In the genomic region with DNA sequence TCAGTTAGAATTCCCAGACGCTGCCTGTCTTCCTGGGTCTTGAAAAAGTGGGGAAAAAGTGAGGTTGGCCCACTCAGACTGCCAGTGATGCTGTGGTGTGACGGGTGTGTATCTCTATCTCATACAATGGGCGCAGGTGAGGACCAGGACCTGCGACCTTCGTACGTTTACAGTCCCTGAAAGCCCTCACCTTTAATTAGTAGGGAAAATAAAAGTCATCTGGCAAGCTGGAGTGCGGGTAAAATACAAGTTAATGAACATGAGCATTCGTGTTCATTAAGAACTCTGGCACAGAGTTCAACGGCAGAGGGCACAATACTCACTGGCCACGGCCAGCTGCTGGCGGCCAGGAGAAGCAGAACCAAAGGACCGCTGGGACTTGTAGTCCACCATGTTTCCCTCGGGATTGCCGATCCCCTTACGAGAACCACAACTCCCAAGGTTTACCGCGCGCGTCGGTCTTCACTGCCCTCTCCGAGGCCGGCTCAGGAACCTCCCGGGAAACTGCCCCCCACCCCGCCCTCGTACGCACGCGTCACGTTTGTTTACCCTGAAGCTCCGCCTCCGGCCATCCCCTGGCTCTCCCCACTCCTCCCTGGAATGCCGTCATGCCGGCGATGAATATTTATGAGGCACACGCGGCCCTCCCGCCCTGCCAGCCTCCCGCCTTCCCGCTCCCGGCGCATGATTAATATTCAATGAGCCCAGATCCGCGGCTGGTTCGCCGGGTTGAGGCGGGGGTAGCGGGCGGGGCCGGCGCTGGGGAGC, we compare ENCODE assay signal across 1 cellular context.
TF ChIP-seq lines count a peak whose summit lies in the region.

No MANE protein-coding gene starts in this region.

TF ChIP-seq in HEK293, 187 proteins besides CTCF, POLR2A, EP300 and RAD21 (continued from another document):
- TF ChIP-seq, protein P1, sequence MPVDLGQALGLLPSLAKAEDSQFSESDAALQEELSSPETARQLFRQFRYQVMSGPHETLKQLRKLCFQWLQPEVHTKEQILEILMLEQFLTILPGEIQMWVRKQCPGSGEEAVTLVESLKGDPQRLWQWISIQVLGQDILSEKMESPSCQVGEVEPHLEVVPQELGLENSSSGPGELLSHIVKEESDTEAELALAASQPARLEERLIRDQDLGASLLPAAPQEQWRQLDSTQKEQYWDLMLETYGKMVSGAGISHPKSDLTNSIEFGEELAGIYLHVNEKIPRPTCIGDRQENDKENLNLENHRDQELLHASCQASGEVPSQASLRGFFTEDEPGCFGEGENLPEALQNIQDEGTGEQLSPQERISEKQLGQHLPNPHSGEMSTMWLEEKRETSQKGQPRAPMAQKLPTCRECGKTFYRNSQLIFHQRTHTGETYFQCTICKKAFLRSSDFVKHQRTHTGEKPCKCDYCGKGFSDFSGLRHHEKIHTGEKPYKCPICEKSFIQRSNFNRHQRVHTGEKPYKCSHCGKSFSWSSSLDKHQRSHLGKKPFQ (tag by site-specific recombination; IDR thresholded peaks at IDR 0.05) = no peak
- TF ChIP-seq ZNF626 (tag by site-specific recombination; IDR thresholded peaks at IDR 0.05) (no peak), SP2 (tag by site-specific recombination; IDR thresholded peaks at IDR 0.05) (peak; percentile 82)
- TF ChIP-seq, protein P2, sequence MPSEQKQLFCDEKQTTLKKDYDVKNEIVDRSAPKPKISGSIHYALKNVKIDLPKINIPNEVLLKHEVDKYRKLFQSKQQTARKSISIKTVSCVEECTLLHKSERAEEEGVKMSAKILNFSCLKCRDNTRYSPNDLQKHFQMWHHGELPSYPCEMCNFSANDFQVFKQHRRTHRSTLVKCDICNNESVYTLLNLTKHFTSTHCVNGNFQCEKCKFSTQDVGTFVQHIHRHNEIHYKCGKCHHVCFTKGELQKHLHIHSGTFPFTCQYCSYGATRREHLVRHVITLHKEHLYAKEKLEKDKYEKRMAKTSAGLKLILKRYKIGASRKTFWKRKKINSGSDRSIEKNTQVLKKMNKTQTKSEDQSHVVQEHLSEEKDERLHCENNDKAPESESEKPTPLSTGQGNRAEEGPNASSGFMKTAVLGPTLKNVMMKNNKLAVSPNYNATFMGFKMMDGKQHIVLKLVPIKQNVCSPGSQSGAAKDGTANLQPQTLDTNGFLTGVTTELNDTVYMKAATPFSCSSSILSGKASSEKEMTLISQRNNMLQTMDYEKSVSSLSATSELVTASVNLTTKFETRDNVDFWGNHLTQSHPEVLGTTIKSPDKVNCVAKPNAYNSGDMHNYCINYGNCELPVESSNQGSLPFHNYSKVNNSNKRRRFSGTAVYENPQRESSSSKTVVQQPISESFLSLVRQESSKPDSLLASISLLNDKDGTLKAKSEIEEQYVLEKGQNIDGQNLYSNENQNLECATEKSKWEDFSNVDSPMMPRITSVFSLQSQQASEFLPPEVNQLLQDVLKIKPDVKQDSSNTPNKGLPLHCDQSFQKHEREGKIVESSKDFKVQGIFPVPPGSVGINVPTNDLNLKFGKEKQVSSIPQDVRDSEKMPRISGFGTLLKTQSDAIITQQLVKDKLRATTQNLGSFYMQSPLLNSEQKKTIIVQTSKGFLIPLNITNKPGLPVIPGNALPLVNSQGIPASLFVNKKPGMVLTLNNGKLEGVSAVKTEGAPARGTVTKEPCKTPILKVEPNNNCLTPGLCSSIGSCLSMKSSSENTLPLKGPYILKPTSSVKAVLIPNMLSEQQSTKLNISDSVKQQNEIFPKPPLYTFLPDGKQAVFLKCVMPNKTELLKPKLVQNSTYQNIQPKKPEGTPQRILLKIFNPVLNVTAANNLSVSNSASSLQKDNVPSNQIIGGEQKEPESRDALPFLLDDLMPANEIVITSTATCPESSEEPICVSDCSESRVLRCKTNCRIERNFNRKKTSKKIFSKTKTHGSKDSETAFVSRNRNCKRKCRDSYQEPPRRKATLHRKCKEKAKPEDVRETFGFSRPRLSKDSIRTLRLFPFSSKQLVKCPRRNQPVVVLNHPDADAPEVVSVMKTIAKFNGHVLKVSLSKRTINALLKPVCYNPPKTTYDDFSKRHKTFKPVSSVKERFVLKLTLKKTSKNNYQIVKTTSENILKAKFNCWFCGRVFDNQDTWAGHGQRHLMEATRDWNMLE (tag by site-specific recombination; conservative IDR thresholded peaks at IDR 0.05; ENCODE audit: low read depth) = no peak
